In the genomic region with DNA sequence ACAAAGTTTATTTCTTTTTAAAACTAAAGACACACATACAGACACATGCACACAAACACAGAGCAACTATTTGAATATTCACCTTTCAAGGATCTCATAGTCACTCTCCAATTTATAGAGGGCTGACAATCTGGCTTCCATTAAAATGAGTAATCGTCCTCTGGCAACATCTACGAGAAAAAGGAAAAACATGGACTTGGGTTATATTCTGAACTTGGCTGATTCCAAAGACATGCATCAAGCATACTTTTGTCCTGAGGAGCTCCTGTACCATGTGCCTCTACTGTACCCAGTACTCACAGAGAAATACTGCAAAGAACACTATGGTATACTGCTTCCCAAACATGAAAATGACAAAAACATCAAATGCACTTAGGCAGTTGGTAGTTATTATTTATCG, we compare ENCODE assay signal across 1 cellular context.
TF ChIP-seq lines count a peak whose summit lies in the region.

No MANE protein-coding gene starts in this region.

TF ChIP-seq in K562, 482 proteins besides CTCF, POLR2A, EP300 and RAD21:
- TF ChIP-seq ZNF311 (CRISPR knock-in tag; IDR thresholded peaks at IDR 0.05): no peak
- no peak for TF ChIP-seq HDAC3 (IDR thresholded peaks at IDR 0.05; ENCODE audit: borderline replicate concordance, partially characterized antibody)
- TF ChIP-seq RBFOX2 (IDR thresholded peaks at IDR 0.05; ENCODE audit: low read depth, low read length): peak; percentile 4; the same call in 1 of the 2 replicates
- no peak for TF ChIP-seq ARID3B (CRISPR knock-in tag; IDR thresholded peaks at IDR 0.05; ENCODE audit: borderline replicate concordance)
- no peak for TF ChIP-seq HEY1 (CRISPR knock-in tag; IDR thresholded peaks at IDR 0.05; ENCODE audit: borderline replicate concordance)
- TF ChIP-seq FOXA1 (IDR thresholded peaks at IDR 0.05; ENCODE audit: borderline replicate concordance): no peak
- no peak for TF ChIP-seq SIRT6 (IDR thresholded peaks at IDR 0.05; ENCODE audit: low read depth, low read length)
TF ChIP-seq in K562: peak in this region for 1.
